23 cellular contexts compared by ENCODE assay signal in genomic region chr10:36114141-36114540, GRCh38.
DNase-seq lines count a peak whose midpoint lies in the region; ATAC-seq, FAIRE-seq and TF ChIP-seq lines count a peak whose summit lies in the region.
"Had no signal": no experiment of that assay in that cellular context is flagged by ENCODE, and none has a peak within 500 bp of the region (broad histone marks: within the 10 kb centered on the region; RNA-seq: fewer than 3 reads in every experiment).

No MANE protein-coding gene starts in this region.

- H3K27me3 ChIP-seq in cardiac muscle cell (no peaks in the 10 kb centered on the region), astrocyte (ENCODE audit: insufficient read depth, low read length) (no peaks in the 10 kb centered on the region), foreskin keratinocyte (no peaks in the 10 kb centered on the region), ascending aorta (no peaks in the 10 kb centered on the region)
- H3K27me3 ChIP-seq: MG63, Peyer's patch had no signal

- H3K9me3 ChIP-seq in cardiac muscle cell (ENCODE audit: low read depth) (no peaks in the 10 kb centered on the region), astrocyte (ENCODE audit: insufficient read depth, low read depth, low read length) (no peaks in the 10 kb centered on the region), ascending aorta (no peaks in the 10 kb centered on the region), mucosa of descending colon (no peaks in the 10 kb centered on the region)
- H3K9me3 ChIP-seq: MG63, Peyer's patch, SK-N-SH had no signal

- H3K4me1 ChIP-seq in cardiac muscle cell (ENCODE audit: low read depth) (peaks cover 51% of the 10 kb centered on the region), astrocyte (ENCODE audit: insufficient read depth, low read length) (peaks cover 15% of the 10 kb centered on the region), foreskin keratinocyte (no peaks in the 10 kb centered on the region), ascending aorta (peaks cover 0 to 30% of the 10 kb centered on the region in 2 donors), mucosa of descending colon (ENCODE audit: low read depth) (no peaks in the 10 kb centered on the region)
- H3K4me1 ChIP-seq: Peyer's patch had no signal

- peak overlapping the region; percentile 73 for H3K27ac Mint-ChIP-seq in astrocyte (ENCODE audit: unreplicated experiment)
- H3K27ac Mint-ChIP-seq: GM23338, H9 had no signal

- intact Hi-C loops in Right ventricle myocardium inferior (cut with DNase I) (no loop called here), ascending aorta (cut with DNase I) (no loop called here), mucosa of descending colon (cut with DNase I, micrococcal nuclease) (no loop called here)

- H4K20me1 ChIP-seq in astrocyte (ENCODE audit: insufficient read depth, low read length): no peaks in the 10 kb centered on the region

- DNase-seq in cardiac muscle cell (ENCODE audit: low read depth in 1 of 2, low spot score in 1 of 2) (peak in 1 of 2 donors; percentile 8), Right ventricle myocardium inferior (ENCODE audit: missing footprints) (no peak), astrocyte (ENCODE audit: low read depth) (peak; percentile 9), foreskin keratinocyte (peak; percentile 36 to 64), ascending aorta (ENCODE audit: low spot score in 2 of 2) (no peak), NCI-H2196 (lab: John Stamatoyannopoulos, UW; ENCODE audit: unreplicated experiment) (no peak), NCI-H2196 treated with DMSO at 0.1 percent for 48 hours (lab: John Stamatoyannopoulos, UW; ENCODE audit: unreplicated experiment) (no peak), mucosa of descending colon (no peak)
- DNase-seq: 8988T, DMS153, H9, KG1, MG63, NCI-H1105 treated with DMSO at 0.1 percent for 48 hours, NCI-H146, NCI-H1930, NCI-H2227 treated with DMSO at 0.1 percent for 48 hours, NCI-H510A, NCI-H69, Peyer's patch, SK-N-SH had no signal

- H3K4me3 Mint-ChIP-seq in astrocyte (ENCODE audit: unreplicated experiment): no peak overlapping the region
- H3K4me3 Mint-ChIP-seq: GM23338, H9 had no signal

- no peaks in the 10 kb centered on the region for H3K9me3 Mint-ChIP-seq in astrocyte (ENCODE audit: unreplicated experiment)
- H3K9me3 Mint-ChIP-seq: GM23338, H9 had no signal

- peak overlapping the region; percentile 1 for H2AFZ ChIP-seq in astrocyte (ENCODE audit: low read depth, low read length)
- H2AFZ ChIP-seq: GM23338 had no signal

- FAIRE-seq in astrocyte (lab: Jason Lieb, UNC): peak; percentile 54
- FAIRE-seq: G401.6 had no signal

- H3K79me2 ChIP-seq in astrocyte (ENCODE audit: insufficient read depth, low read length): no peaks in the 10 kb centered on the region

- ATAC-seq in Right ventricle myocardium inferior (no peak), foreskin keratinocyte (no peak), mucosa of descending colon (no peak)
- ATAC-seq: GM23338 had no signal

- TF ChIP-seq CTCF in cardiac muscle cell (IDR thresholded peaks at IDR 0.05; ENCODE audit: low read depth, low read length) (no peak), astrocyte (IDR thresholded peaks at IDR 0.05; ENCODE audit: insufficient read depth, low read depth, low read length) (no peak), foreskin keratinocyte (conservative IDR thresholded peaks at IDR 0.05) (no peak), ascending aorta (IDR thresholded peaks at IDR 0.05) (no peak), mucosa of descending colon (IDR thresholded peaks at IDR 0.05) (no peak)

- H3K4me3 ChIP-seq in cardiac muscle cell: no peak overlapping the region
- no peak overlapping the region for H3K4me3 ChIP-seq in astrocyte (ENCODE audit: insufficient read depth, low read depth, low read length)
- H3K4me3 ChIP-seq in ascending aorta: no peak overlapping the region
- H3K4me3 ChIP-seq in mucosa of descending colon: no peak overlapping the region
- H3K4me3 ChIP-seq: GM23338, MG63, Peyer's patch had no signal

- H3K4me2 ChIP-seq in astrocyte (ENCODE audit: low read length): peak overlapping the region; percentile 14
- H3K4me2 ChIP-seq: GM23338, SK-N-SH had no signal

- H3K36me3 ChIP-seq in cardiac muscle cell (no peaks in the 10 kb centered on the region), astrocyte (ENCODE audit: insufficient read depth, low read length) (no peaks in the 10 kb centered on the region), ascending aorta (no peaks in the 10 kb centered on the region), mucosa of descending colon (ENCODE audit: low read depth) (no peaks in the 10 kb centered on the region)
- H3K36me3 ChIP-seq: MG63, Peyer's patch had no signal

- H3K27ac ChIP-seq in cardiac muscle cell: peak overlapping the region; percentile 76
- peak overlapping the region; percentile 36 for H3K27ac ChIP-seq in astrocyte (ENCODE audit: low read depth, low read length)
- no peak overlapping the region for H3K27ac ChIP-seq in foreskin keratinocyte
- H3K27ac ChIP-seq in ascending aorta: no peak overlapping the region
- H3K27ac ChIP-seq: Peyer's patch had no signal

- no peak overlapping the region for H3K9ac ChIP-seq in astrocyte (ENCODE audit: low read length)
- H3K9ac ChIP-seq: SK-N-SH had no signal

- peaks cover 31% of the 10 kb centered on the region for H3K4me1 Mint-ChIP-seq in astrocyte (ENCODE audit: low read depth, unreplicated experiment)

- H3K36me3 Mint-ChIP-seq in astrocyte (ENCODE audit: low read depth, unreplicated experiment): no peaks in the 10 kb centered on the region

- no peaks in the 10 kb centered on the region for H3K27me3 Mint-ChIP-seq in astrocyte (ENCODE audit: low read depth, unreplicated experiment)

Comparison
In these comparisons a context has a peak if more than half of its experiments do, and no peak if none do; other contexts are left out.
1. DNase-seq: peak in astrocyte (single experiment) and foreskin keratinocyte (2 of 2); none in Right ventricle myocardium inferior (single experiment), ascending aorta (0 of 2), NCI-H2196 (single experiment), NCI-H2196 treated with DMSO at 0.1 percent for 48 hours (single experiment) and mucosa of descending colon (0 of 3).
2. H3K27ac ChIP-seq: peak in cardiac muscle cell (single experiment) and astrocyte (single experiment); none in foreskin keratinocyte (single experiment) and ascending aorta (0 of 2).